8 cellular contexts compared by ENCODE assay signal in genomic region chr6:139490482-139490881, GRCh38.
A peak's percentile ranks its signal among the peaks of the same experiment; 100 is the strongest.
DNase-seq lines count a peak whose midpoint lies in the region; ATAC-seq and FAIRE-seq lines count a peak whose summit lies in the region.

No MANE protein-coding gene starts in this region.

- no peak overlapping the region for H3K4me3 Mint-ChIP-seq in activated CD4-positive, alpha-beta T cell treated with anti-CD3 and anti-CD28 coated beads, Interleukin-2, amount 10 ng/mL, durations not matched to agents 24 days and 14 days
- H3K4me3 Mint-ChIP-seq in activated naive CD8-positive, alpha-beta T cell treated with anti-CD3 and anti-CD28 coated beads, Interleukin-2, amount 50 U/mL, for 24 hours, result no peak overlapping the region

- 56 to 61% (median 60%) methylated on average over 4 of the region's 4 CpGs for WGBS in small intestine, 3 donors

- no peaks in the 10 kb centered on the region for H3K9me3 ChIP-seq in small intestine (ENCODE audit: control insufficient read depth, low read depth)

- ATAC-seq in HG03432 (IDR thresholded peaks at IDR 0.05; ENCODE audit: unreplicated experiment) (peak; percentile 75), HG03439 (IDR thresholded peaks at IDR 0.05; ENCODE audit: unreplicated experiment) (no peak)
- no peak for ATAC-seq in activated naive CD8-positive, alpha-beta T cell treated with anti-CD3 and anti-CD28 coated beads, Interleukin-2, amount 50 U/mL, for 24 hours

- H3K9me3 Mint-ChIP-seq in activated CD4-positive, alpha-beta T cell treated with anti-CD3 and anti-CD28 coated beads, Interleukin-2, amount 10 ng/mL, durations not matched to agents 24 days and 14 days, result peaks cover 8% of the 10 kb centered on the region
- no peaks in the 10 kb centered on the region for H3K9me3 Mint-ChIP-seq in activated naive CD8-positive, alpha-beta T cell treated with anti-CD3 and anti-CD28 coated beads, Interleukin-2, amount 50 U/mL, for 24 hours

- H3K36me3 Mint-ChIP-seq in activated CD4-positive, alpha-beta T cell treated with anti-CD3 and anti-CD28 coated beads, Interleukin-2, amount 10 ng/mL, durations not matched to agents 24 days and 14 days (ENCODE audit: low read depth), result peaks cover 3% of the 10 kb centered on the region
- H3K36me3 Mint-ChIP-seq in activated naive CD8-positive, alpha-beta T cell treated with anti-CD3 and anti-CD28 coated beads, Interleukin-2, amount 50 U/mL, for 24 hours (ENCODE audit: low read depth), result no peaks in the 10 kb centered on the region

- no peak overlapping the region for H3K27ac ChIP-seq in small intestine (ENCODE audit: low read depth in 1 of 2, low read length in 1 of 2)

- H3K4me1 ChIP-seq in small intestine (ENCODE audit: control insufficient read depth in 2 of 2, insufficient read depth in 1 of 2, low read depth in 1 of 2, low read length in 1 of 2), result no peaks in the 10 kb centered on the region

- H3K27me3 Mint-ChIP-seq in activated CD4-positive, alpha-beta T cell treated with anti-CD3 and anti-CD28 coated beads, Interleukin-2, amount 10 ng/mL, durations not matched to agents 24 days and 14 days, result peaks cover 2% of the 10 kb centered on the region
- H3K27me3 Mint-ChIP-seq in activated naive CD8-positive, alpha-beta T cell treated with anti-CD3 and anti-CD28 coated beads, Interleukin-2, amount 50 U/mL, for 24 hours, result no peaks in the 10 kb centered on the region

- peaks cover 4% of the 10 kb centered on the region for H3K4me1 Mint-ChIP-seq in activated CD4-positive, alpha-beta T cell treated with anti-CD3 and anti-CD28 coated beads, Interleukin-2, amount 10 ng/mL, durations not matched to agents 24 days and 14 days
- H3K4me1 Mint-ChIP-seq in activated naive CD8-positive, alpha-beta T cell treated with anti-CD3 and anti-CD28 coated beads, Interleukin-2, amount 50 U/mL, for 24 hours, result peaks cover 8% of the 10 kb centered on the region

- no peaks in the 10 kb centered on the region for H3K36me3 ChIP-seq in small intestine (ENCODE audit: control insufficient read depth in 2 of 2, insufficient read depth in 2 of 2, low read length in 2 of 2)

- H3K4me3 ChIP-seq in small intestine (ENCODE audit: low read depth in 1 of 2, low read length in 2 of 2), result no peak overlapping the region

- H3K27me3 ChIP-seq in small intestine (ENCODE audit: control insufficient read depth in 2 of 2, insufficient read depth in 2 of 2, low read length in 2 of 2), result no peaks in the 10 kb centered on the region

- no peak overlapping the region for H3K27ac Mint-ChIP-seq in activated CD4-positive, alpha-beta T cell treated with anti-CD3 and anti-CD28 coated beads, Interleukin-2, amount 10 ng/mL, durations not matched to agents 24 days and 14 days
- peak overlapping the region; percentile 4 for H3K27ac Mint-ChIP-seq in activated naive CD8-positive, alpha-beta T cell treated with anti-CD3 and anti-CD28 coated beads, Interleukin-2, amount 50 U/mL, for 24 hours

- FAIRE-seq in small intestine (lab: Jason Lieb, UNC), result no peak

- intact Hi-C loops in activated CD4-positive, alpha-beta T cell treated with anti-CD3 and anti-CD28 coated beads, Interleukin-2, amount 10 ng/mL, durations not matched to agents 24 days and 14 days (cut with micrococcal nuclease), result no loop called here
- intact Hi-C loops in cardiac septum (cut with DNase I), result no loop called here

- peak; percentile 63 for DNase-seq in activated CD4-positive, alpha-beta T cell treated with anti-CD3 and anti-CD28 coated beads, Interleukin-2, amount 10 ng/mL, durations not matched to agents 24 days and 14 days
- DNase-seq in activated CD4-positive, alpha-beta T cell treated with anti-CD3 and anti-CD28 coated beads for 1 hour, result no peak
- DNase-seq in activated naive CD8-positive, alpha-beta T cell treated with anti-CD3 and anti-CD28 coated beads, Interleukin-2, amount 50 U/mL, for 24 hours, result no peak
- DNase-seq in small intestine, result peak; percentile 17
- DNase-seq in cardiac septum (ENCODE audit: low spot score), result no peak
- no peak for DNase-seq in stimulated activated CD4-positive, alpha-beta T cell treated with anti-CD3 and anti-CD28 coated beads, Interleukin-1b, Interleukin-23, amount 100 ng/mL, for 48 hours

Comparison
In these comparisons a context has a peak if more than half of its experiments do, and no peak if none do; other contexts are left out.
1. DNase-seq: peak in activated CD4-positive, alpha-beta T cell treated with anti-CD3 and anti-CD28 coated beads, Interleukin-2, amount 10 ng/mL, durations not matched to agents 24 days and 14 days (single experiment) and small intestine (single experiment); none in activated CD4-positive, alpha-beta T cell treated with anti-CD3 and anti-CD28 coated beads for 1 hour (single experiment), activated naive CD8-positive, alpha-beta T cell treated with anti-CD3 and anti-CD28 coated beads, Interleukin-2, amount 50 U/mL, for 24 hours (single experiment), cardiac septum (single experiment) and stimulated activated CD4-positive, alpha-beta T cell treated with anti-CD3 and anti-CD28 coated beads, Interleukin-1b, Interleukin-23, amount 100 ng/mL, for 48 hours (single experiment).